Comparison of ENCODE assay signal across 8 cellular contexts in genomic region chr14:36520601-36521525, GRCh38. TPM values are rescaled to one million over a fixed set of nuclear protein-coding genes. Genes with fewer than 3 reads are reported as not detected.
DNase-seq lines count a peak whose midpoint lies in the region; ATAC-seq and TF ChIP-seq lines count a peak whose summit lies in the region.

No MANE protein-coding gene starts in this region.

- peaks cover 75% of the 10 kb centered on the region for H3K27me3 Mint-ChIP-seq in T-helper 2 cell treated with Interferon-gamma antibody and Interleukin-4, amounts not matched to agents 5 μg/mL and 100 μg/mL, for 36 hours (ENCODE audit: low read depth)

- no peak overlapping the region for H3K4me3 Mint-ChIP-seq in T-helper 2 cell treated with Interferon-gamma antibody and Interleukin-4, amounts not matched to agents 5 μg/mL and 100 μg/mL, for 36 hours

- H3K27ac Mint-ChIP-seq in T-helper 2 cell treated with Interferon-gamma antibody and Interleukin-4, amounts not matched to agents 5 μg/mL and 100 μg/mL, for 36 hours, result no peak overlapping the region

- no peaks in the 10 kb centered on the region for H3K36me3 ChIP-seq in esophagus muscularis mucosa
- H3K36me3 ChIP-seq in sigmoid colon, result no peaks in the 10 kb centered on the region

- DNase-seq in AG09319 (ENCODE audit: extremely low read depth, low read depth) (no peak), NOMO-1 (lab: John Stamatoyannopoulos, UW; ENCODE audit: unreplicated experiment in 2 of 2) (peak; percentile 31 to 35), esophagus muscularis mucosa (ENCODE audit: extremely low spot score) (peak; percentile 57), sigmoid colon (no peak)
- DNase-seq in T-helper 2 cell treated with Interferon-gamma antibody and Interleukin-4, amounts not matched to agents 5 μg/mL and 100 μg/mL, for 36 hours (ENCODE audit: low spot score), result no peak

- H3K27me3 ChIP-seq in esophagus muscularis mucosa (peaks cover 3 to 100% (median 81%) of the 10 kb centered on the region in 4 donors), sigmoid colon (peaks cover 84 to 100% (median 99%) of the 10 kb centered on the region in 3 donors)

- peak; percentile 33 for TF ChIP-seq CTCF in AG09319 (IDR thresholded peaks at IDR 0.05; ENCODE audit: low read depth, low read length)
- TF ChIP-seq CTCF in esophagus muscularis mucosa (IDR thresholded peaks at IDR 0.05), result no peak
- no peak for TF ChIP-seq CTCF in sigmoid colon (IDR thresholded peaks at IDR 0.05)

- H3K36me3 Mint-ChIP-seq in T-helper 2 cell treated with Interferon-gamma antibody and Interleukin-4, amounts not matched to agents 5 μg/mL and 100 μg/mL, for 36 hours (ENCODE audit: low read depth), result no peaks in the 10 kb centered on the region

- peak; percentile 50 for ATAC-seq in GM21367 (IDR thresholded peaks at IDR 0.05; ENCODE audit: unreplicated experiment)
- no peak for ATAC-seq in GM21515 (IDR thresholded peaks at IDR 0.05; ENCODE audit: unreplicated experiment)
- ATAC-seq in GM19467 (IDR thresholded peaks at IDR 0.05; ENCODE audit: unreplicated experiment), result no peak

- WGBS in esophagus muscularis mucosa, result 2% methylated on average over 43 of the region's 63 CpGs
- WGBS in sigmoid colon, 2 donors, result 2 to 3% methylated on average over 63 of the region's 63 CpGs

- H3K9me3 Mint-ChIP-seq in T-helper 2 cell treated with Interferon-gamma antibody and Interleukin-4, amounts not matched to agents 5 μg/mL and 100 μg/mL, for 36 hours, result no peaks in the 10 kb centered on the region

- H3K27ac ChIP-seq in esophagus muscularis mucosa (replicated peaks in 1 of 4), result no peak overlapping the region
- no peak overlapping the region for H3K27ac ChIP-seq in sigmoid colon

- TF ChIP-seq EP300 in esophagus muscularis mucosa (IDR thresholded peaks at IDR 0.05) (no peak), sigmoid colon (IDR thresholded peaks at IDR 0.05) (no peak)

- TF ChIP-seq POLR2A in esophagus muscularis mucosa (IDR thresholded peaks at IDR 0.05; ENCODE audit: low read depth), result no peak
- no peak for TF ChIP-seq POLR2A in sigmoid colon (IDR thresholded peaks at IDR 0.05)

- peaks cover 5% of the 10 kb centered on the region for H3K4me1 Mint-ChIP-seq in T-helper 2 cell treated with Interferon-gamma antibody and Interleukin-4, amounts not matched to agents 5 μg/mL and 100 μg/mL, for 36 hours (ENCODE audit: low read depth)

- intact Hi-C loops in esophagus muscularis mucosa (cut with DNase I), result no loop called here
- intact Hi-C loops in sigmoid colon (cut with DNase I), result no loop called here

- H3K4me3 ChIP-seq in esophagus muscularis mucosa (peak overlapping the region; percentile 34 to 46 (median 44)), sigmoid colon (peak overlapping the region in 3 of 4 donors; percentile 22 to 37 (median 33))

- peaks cover 30 to 79% (median 72%) of the 10 kb centered on the region in 4 donors for H3K4me1 ChIP-seq in esophagus muscularis mucosa
- H3K4me1 ChIP-seq in sigmoid colon, result peaks cover 0 to 55% (median 47%) of the 10 kb centered on the region in 4 donors

- H3K9me3 ChIP-seq in esophagus muscularis mucosa (no peaks in the 10 kb centered on the region), sigmoid colon (no peaks in the 10 kb centered on the region)

RNA-seq across cellular contexts. Expression of gene NKX2-1, which starts 0.8 kb away (rescaled TPM):
- total RNA-seq in esophagus muscularis mucosa (under 1 TPM in 2 of 4 donors, not detected in 2; 0.45 to 0.92 TPM), sigmoid colon (not detected)
- polyA plus RNA-seq in sigmoid colon, result not detected

Comparison
In these comparisons a context has a peak if more than half of its experiments do, and no peak if none do; other contexts are left out.
1. DNase-seq: peak in NOMO-1 (2 of 2) and esophagus muscularis mucosa (single experiment); none in AG09319 (single experiment), sigmoid colon (single experiment) and T-helper 2 cell treated with Interferon-gamma antibody and Interleukin-4, amounts not matched to agents 5 μg/mL and 100 μg/mL, for 36 hours (single experiment).